ENCODE assay signal across 28 cellular contexts in the genomic region with DNA sequence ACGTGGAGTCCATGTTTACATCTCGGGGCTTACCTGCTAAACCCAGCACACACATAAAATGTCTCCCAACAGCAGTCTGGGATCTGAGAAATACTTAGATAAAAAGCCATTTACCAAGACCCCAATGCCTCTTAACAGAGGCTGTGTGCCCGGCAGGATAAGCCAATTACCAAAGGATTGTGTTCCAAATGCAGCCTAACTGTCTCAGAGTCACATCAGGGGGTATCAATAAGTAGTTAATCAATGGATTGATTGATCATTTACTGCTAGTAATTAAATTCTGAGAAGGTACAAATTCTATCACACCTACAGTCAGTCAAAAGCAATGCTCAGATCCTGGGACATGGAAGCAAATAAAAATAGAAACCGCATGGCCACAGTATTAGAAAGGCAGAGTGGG.
"Had no signal": no experiment of that assay in that cellular context is flagged by ENCODE, and none has a peak within 500 bp of the region (broad histone marks: within the 10 kb centered on the region; RNA-seq: fewer than 3 reads in every experiment).

No MANE protein-coding gene starts in this region.

- H3K36me3 Mint-ChIP-seq: activated naive CD8-positive, alpha-beta T cell treated with anti-CD3 and anti-CD28 coated beads for 36 hours; natural killer cell treated with Interleukin-12 subunit alpha and Interleukin-12 subunit beta and Interleukin-15 and Interleukin-18, amount 100 ng/mL, for 72 hours had no signal

- FAIRE-seq: endometrium, urothelium cell line had no signal

- H3K27ac Mint-ChIP-seq: activated B cell treated with CpG ODN at 0.5 μM for 24 hours; activated CD4-positive, alpha-beta T cell treated with anti-CD3 and anti-CD28 coated beads for 36 hours; activated naive CD8-positive, alpha-beta T cell treated with anti-CD3 and anti-CD28 coated beads for 36 hours; dendritic cell treated with granulocyte-macrophage colony-stimulating factor and Interleukin-4, amounts not matched to agents 40 ng/mL and 50 ng/mL, for 4 days; natural killer cell treated with Interleukin-12 subunit alpha and Interleukin-12 subunit beta and Interleukin-15 and Interleukin-18, amount 100 ng/mL, for 72 hours; T-helper 17 cell had no signal

- H3K27me3 Mint-ChIP-seq: activated naive CD8-positive, alpha-beta T cell treated with anti-CD3 and anti-CD28 coated beads for 36 hours had no signal

- H3K4me3 Mint-ChIP-seq: activated B cell treated with CpG ODN at 0.5 μM for 24 hours; activated CD4-positive, alpha-beta T cell treated with anti-CD3 and anti-CD28 coated beads for 36 hours; activated naive CD8-positive, alpha-beta T cell treated with anti-CD3 and anti-CD28 coated beads for 36 hours; dendritic cell treated with granulocyte-macrophage colony-stimulating factor and Interleukin-4, amounts not matched to agents 40 ng/mL and 50 ng/mL, for 4 days; natural killer cell treated with Interleukin-12 subunit alpha and Interleukin-12 subunit beta and Interleukin-15 and Interleukin-18, amount 100 ng/mL, for 72 hours; T-helper 17 cell had no signal

- H3K4me3 ChIP-seq: adrenal gland, ascending aorta, esophagus squamous epithelium, mucosa of descending colon, spleen, testis had no signal

- H3K36me3 ChIP-seq: adrenal gland, ascending aorta, esophagus squamous epithelium, spleen had no signal

- H3K27me3 ChIP-seq: ascending aorta, testis had no signal

- H3K27ac ChIP-seq: adrenal gland, ascending aorta, epithelial cell of prostate, esophagus squamous epithelium, spleen, testis had no signal

- H3K9me3 ChIP-seq: adrenal gland, ascending aorta, esophagus squamous epithelium, mucosa of descending colon, spleen, testis had no signal

- ATAC-seq: activated CD4-positive, alpha-beta T cell treated with anti-CD3 and anti-CD28 coated beads for 36 hours; left cardiac atrium; left ventricle myocardium superior; mucosa of descending colon; natural killer cell treated with Interleukin-12 subunit alpha and Interleukin-12 subunit beta and Interleukin-15 and Interleukin-18, amount 100 ng/mL, for 72 hours; right cardiac atrium; T-helper 17 cell had no signal

- DNase-seq: activated B cell treated with CpG ODN at 0.5 μM for 24 hours; activated CD4-positive, alpha-beta T cell treated with anti-CD3 and anti-CD28 coated beads for 36 hours; activated CD4-positive, alpha-beta T cell treated with anti-CD3 and anti-CD28 coated beads, Interleukin-2, amount 50 U/mL, for 4 hours; activated effector memory CD4-positive, alpha-beta T cell treated with Interleukin-2 at 50 U/mL for 16 hours; activated naive CD4-positive, alpha-beta T cell treated with Interleukin-2 at 50 U/mL for 16 hours; activated naive CD8-positive, alpha-beta T cell treated with anti-CD3 and anti-CD28 coated beads for 36 hours; adrenal gland; central memory CD4-positive, alpha-beta T cell; effector CD4-positive, alpha-beta T cell; esophagus squamous epithelium; foreskin melanocyte; islet precursor cell; left cardiac atrium; left ventricle myocardium superior; mucosa of descending colon; right cardiac atrium; spleen; stimulated activated naive CD4-positive, alpha-beta T cell; T-helper 17 cell; T1000; testis; trophoblast cell had no signal

- H3K4me1 Mint-ChIP-seq: activated B cell treated with CpG ODN at 0.5 μM for 24 hours; activated CD4-positive, alpha-beta T cell treated with anti-CD3 and anti-CD28 coated beads for 36 hours had no signal

- H3K9me3 Mint-ChIP-seq: activated B cell treated with CpG ODN at 0.5 μM for 24 hours; activated naive CD8-positive, alpha-beta T cell treated with anti-CD3 and anti-CD28 coated beads for 36 hours; dendritic cell treated with granulocyte-macrophage colony-stimulating factor and Interleukin-4, amounts not matched to agents 40 ng/mL and 50 ng/mL, for 4 days; natural killer cell treated with Interleukin-12 subunit alpha and Interleukin-12 subunit beta and Interleukin-15 and Interleukin-18, amount 100 ng/mL, for 72 hours had no signal

- H3K4me1 ChIP-seq: adrenal gland, ascending aorta, esophagus squamous epithelium, spleen had no signal
